1 cellular context compared by ENCODE assay signal in genomic region chr2:113124181-113124961, GRCh38.
TF ChIP-seq lines count a peak whose summit lies in the region.

No MANE protein-coding gene starts in this region.

TF ChIP-seq in GM12878, 131 proteins besides CTCF, POLR2A, EP300 and RAD21 (continued from another document):
- TF ChIP-seq BHLHE40 (IDR thresholded peaks at IDR 0.05; ENCODE audit: borderline replicate concordance in 1 of 2, low read depth in 2 of 2, low read length in 1 of 2): peak; percentile 82 to 85
- no peak for TF ChIP-seq CREM (IDR thresholded peaks at IDR 0.05; ENCODE audit: low read depth)
- peak; percentile 19 for TF ChIP-seq USF1 (IDR thresholded peaks at IDR 0.05; ENCODE audit: borderline replicate concordance, extremely low read length, insufficient read depth, low read depth, low read length)
- TF ChIP-seq ETV6 (conservative IDR thresholded peaks at IDR 0.05 in 1 of 2, IDR thresholded peaks at IDR 0.05 in 1 of 2; ENCODE audit: borderline replicate concordance in 1 of 2, low read depth in 1 of 2): peak in 1 of 2 experiments; percentile 97; a peak in 2 of 4 replicates
- TF ChIP-seq ZNF384 (IDR thresholded peaks at IDR 0.05; ENCODE audit: borderline replicate concordance, low read depth, low read length): no peak
- TF ChIP-seq SPI1 (IDR thresholded peaks at IDR 0.05; ENCODE audit: borderline replicate concordance, insufficient read depth, low read depth, low read length): peak; percentile 42; the same call in 1 of the 2 replicates
- no peak for TF ChIP-seq ZNF217 (IDR thresholded peaks at IDR 0.05)
- TF ChIP-seq JUNB (IDR thresholded peaks at IDR 0.05): peak; percentile 45
- no peak for TF ChIP-seq NFYA (IDR thresholded peaks at IDR 0.05; ENCODE audit: borderline replicate concordance, low read depth, low read length)
- TF ChIP-seq MEF2A (IDR thresholded peaks at IDR 0.05; ENCODE audit: insufficient read depth, low read depth, low read length): 0 out of 2 replicates have a peak, but pooled peaks have one; percentile 43
- no peak for TF ChIP-seq YY1 (IDR thresholded peaks at IDR 0.05; ENCODE audit: low read depth, low read length)
- no peak for TF ChIP-seq ZNF274 (IDR thresholded peaks at IDR 0.05; ENCODE audit: insufficient read depth, insufficient read length)
- TF ChIP-seq NRF1 (conservative IDR thresholded peaks at IDR 0.05; ENCODE audit: low read depth, low read length): no peak
- TF ChIP-seq RAD51 (IDR thresholded peaks at IDR 0.05): no peak
- no peak for TF ChIP-seq CUX1 (IDR thresholded peaks at IDR 0.05; ENCODE audit: insufficient replicate concordance, low read depth, low read length)
- TF ChIP-seq NFXL1 (IDR thresholded peaks at IDR 0.05; ENCODE audit: borderline replicate concordance): no peak
- TF ChIP-seq LARP7 (IDR thresholded peaks at IDR 0.05): no peak
- no peak for TF ChIP-seq ATF7 (IDR thresholded peaks at IDR 0.05; ENCODE audit: low read depth)
- 0 out of 2 replicates have a peak, but pooled peaks have one; percentile 43 for TF ChIP-seq BCL11A (IDR thresholded peaks at IDR 0.05; ENCODE audit: low read depth, low read length)
- TF ChIP-seq EED (IDR thresholded peaks at IDR 0.05; ENCODE audit: low read depth): peak; percentile 97
- TF ChIP-seq CREB1 (IDR thresholded peaks at IDR 0.05; ENCODE audit: low read depth): no peak
- no peak for TF ChIP-seq KDM1A (IDR thresholded peaks at IDR 0.05; ENCODE audit: borderline replicate concordance)
- no peak for TF ChIP-seq HDGF (IDR thresholded peaks at IDR 0.05)
- no peak for TF ChIP-seq PAX8 (IDR thresholded peaks at IDR 0.05)
- TF ChIP-seq FOXM1 (IDR thresholded peaks at IDR 0.05; ENCODE audit: low read depth, low read length): 0 out of 2 replicates have a peak, but pooled peaks have one; percentile 30
- no peak for TF ChIP-seq MLLT1 (IDR thresholded peaks at IDR 0.05)
- TF ChIP-seq TCF3 (IDR thresholded peaks at IDR 0.05; ENCODE audit: borderline replicate concordance, insufficient read depth, low read depth, low read length): no peak
- no peak for TF ChIP-seq SREBF2 (IDR thresholded peaks at IDR 0.05; ENCODE audit: low read length)
- TF ChIP-seq GABPA (IDR thresholded peaks at IDR 0.05; ENCODE audit: low read depth): no peak
- TF ChIP-seq SREBF1 (IDR thresholded peaks at IDR 0.05; ENCODE audit: low read length): no peak
